Comparison of ENCODE assay signal across 9 cellular contexts in genomic region chr19:43820098-43820860, GRCh38. TPM values are rescaled to one million over a fixed set of nuclear protein-coding genes. Genes with fewer than 3 reads are reported as not detected.
A peak's percentile ranks its signal among the peaks of the same experiment; 100 is the strongest.
DNase-seq lines count a peak whose midpoint lies in the region; ATAC-seq and TF ChIP-seq lines count a peak whose summit lies in the region.
"Had no signal": no experiment of that assay in that cellular context is flagged by ENCODE, and none has a peak within 500 bp of the region (broad histone marks: within the 10 kb centered on the region; RNA-seq: fewer than 3 reads in every experiment).

No MANE protein-coding gene starts in this region.

- H3K4me3 Mint-ChIP-seq in HFFc6, result peak overlapping the region; percentile 85
- H3K4me3 Mint-ChIP-seq in activated naive CD4-positive, alpha-beta T cell treated with anti-CD3 and anti-CD28 coated beads, Interleukin-2, amount 50 U/mL, for 24 hours, result peak overlapping the region; percentile 85
- no peak overlapping the region for H3K4me3 Mint-ChIP-seq in neural progenitor cell

- H3K4me1 ChIP-seq in gastrocnemius medialis (peaks cover 0 to 4% of the 10 kb centered on the region in 2 donors), neural progenitor cell (no peaks in the 10 kb centered on the region)

- H3K4me1 Mint-ChIP-seq in HFFc6 (ENCODE audit: low read depth), result peaks cover 17% of the 10 kb centered on the region
- H3K4me1 Mint-ChIP-seq in activated naive CD4-positive, alpha-beta T cell treated with anti-CD3 and anti-CD28 coated beads, Interleukin-2, amount 50 U/mL, for 24 hours, result peaks cover 11% of the 10 kb centered on the region
- no peaks in the 10 kb centered on the region for H3K4me1 Mint-ChIP-seq in neural progenitor cell

- H3K36me3 Mint-ChIP-seq in HFFc6 (ENCODE audit: low read depth) (peaks cover 13% of the 10 kb centered on the region), neural progenitor cell (no peaks in the 10 kb centered on the region)
- H3K36me3 Mint-ChIP-seq in activated naive CD4-positive, alpha-beta T cell treated with anti-CD3 and anti-CD28 coated beads, Interleukin-2, amount 50 U/mL, for 24 hours, result no peaks in the 10 kb centered on the region

- DNase-seq in HFFc6 (no peak), Right ventricle myocardium superior (peak; percentile 61), gastrocnemius medialis (no peak), HuH-7 (ENCODE audit: low spot score) (no peak), neural progenitor cell (ENCODE audit: low spot score) (no peak)

- intact Hi-C loops in Right ventricle myocardium superior (cut with DNase I) (no loop called here), gastrocnemius medialis (cut with DNase I; ENCODE audit: low total_unique reads) (no loop called here)

- H4K20me1 ChIP-seq in neural progenitor cell (ENCODE audit: low read depth), result no peaks in the 10 kb centered on the region

- H3F3A ChIP-seq in neural progenitor cell (ENCODE audit: low read depth), result no peaks in the 10 kb centered on the region

- no peak overlapping the region for H2AFZ ChIP-seq in neural progenitor cell (replicated peaks)

- H3K27ac ChIP-seq in gastrocnemius medialis (no peak overlapping the region), neural progenitor cell (no peak overlapping the region)
- H3K27ac ChIP-seq: neutrophil had no signal

- peak overlapping the region; percentile 39 to 48 (median 44) for H3K4me3 ChIP-seq in gastrocnemius medialis
- no peak overlapping the region for H3K4me3 ChIP-seq in neural progenitor cell

- H3K27me3 ChIP-seq in gastrocnemius medialis, result peaks cover 10 to 26% (median 11%) of the 10 kb centered on the region in 3 donors
- peaks cover 42% of the 10 kb centered on the region for H3K27me3 ChIP-seq in neural progenitor cell

- in situ Hi-C loops in gastrocnemius medialis (cut with MboI; ENCODE audit: low sequenced_read_pairs in 4 of 4), result loop anchor here in 1 of 4 donors (10.0 kb wide), 1 partner anchor 135 kb away; the partner anchor contains the start of gene ZNF221

- H3K36me3 ChIP-seq in gastrocnemius medialis (no peaks in the 10 kb centered on the region), neural progenitor cell (no peaks in the 10 kb centered on the region)
- H3K36me3 ChIP-seq: neutrophil had no signal

- no peak overlapping the region for H3K4me2 ChIP-seq in neural progenitor cell

- H3K27ac Mint-ChIP-seq in HFFc6, result no peak overlapping the region
- no peak overlapping the region for H3K27ac Mint-ChIP-seq in activated naive CD4-positive, alpha-beta T cell treated with anti-CD3 and anti-CD28 coated beads, Interleukin-2, amount 50 U/mL, for 24 hours
- H3K27ac Mint-ChIP-seq in neural progenitor cell, result no peak overlapping the region

- no peak overlapping the region for H3K9ac ChIP-seq in neural progenitor cell

- H3K9me3 ChIP-seq in gastrocnemius medialis (no peaks in the 10 kb centered on the region), neural progenitor cell (ENCODE audit: low read depth) (no peaks in the 10 kb centered on the region)
- H3K9me3 ChIP-seq: neutrophil had no signal

- TF ChIP-seq CTCF in HFFc6 (IDR thresholded peaks at IDR 0.05) (no peak), gastrocnemius medialis (IDR thresholded peaks at IDR 0.05 in 4 of 5, conservative IDR thresholded peaks at IDR 0.05 in 1 of 5) (no peak), neural progenitor cell (IDR thresholded peaks at IDR 0.05) (no peak)

- TF ChIP-seq POLR2A in gastrocnemius medialis (IDR thresholded peaks at IDR 0.05), result no peak

- H3K79me2 ChIP-seq in neural progenitor cell (ENCODE audit: low read depth), result no peaks in the 10 kb centered on the region

- H3K9me3 Mint-ChIP-seq in HFFc6 (peaks cover 7% of the 10 kb centered on the region), neural progenitor cell (peaks cover 19% of the 10 kb centered on the region)
- H3K9me3 Mint-ChIP-seq in activated naive CD4-positive, alpha-beta T cell treated with anti-CD3 and anti-CD28 coated beads, Interleukin-2, amount 50 U/mL, for 24 hours, result no peaks in the 10 kb centered on the region

- ATAC-seq in Right ventricle myocardium superior (ENCODE audit: poor library complexity), result peak; percentile 93
- ATAC-seq in gastrocnemius medialis, result no peak
- ATAC-seq in HG03521 (IDR thresholded peaks at IDR 0.05; ENCODE audit: unreplicated experiment), result no peak
- ATAC-seq in HG02852 (IDR thresholded peaks at IDR 0.05; ENCODE audit: unreplicated experiment), result no peak

- peaks cover 12% of the 10 kb centered on the region for H3K27me3 Mint-ChIP-seq in HFFc6 (ENCODE audit: insufficient read depth)
- peaks cover 28% of the 10 kb centered on the region for H3K27me3 Mint-ChIP-seq in activated naive CD4-positive, alpha-beta T cell treated with anti-CD3 and anti-CD28 coated beads, Interleukin-2, amount 50 U/mL, for 24 hours
- peaks cover 8% of the 10 kb centered on the region for H3K27me3 Mint-ChIP-seq in neural progenitor cell (ENCODE audit: insufficient read depth, low read depth)

RNA-seq across cellular contexts. Expression of gene ZNF283, which starts 6.8 kb away (rescaled TPM):
- total RNA-seq in HFFc6 (2021; fragmentation: NEBNext Ultra II Directional; extraction: Animal tissue kit (Norgen Biotek cat#: 25700)), result 1 to 10 TPM; 5.7 to 9.0 (median 7.9) TPM
- total RNA-seq in Right ventricle myocardium superior, result 9.0 TPM
- total RNA-seq in gastrocnemius medialis, result 1 to 10 TPM; 1.4 to 7.3 (median 2.1) TPM
- total RNA-seq in neural progenitor cell (ENCODE audit: low replicate concordance), result 13.4 and 19.8 TPM in 2 replicates

RNA-seq across cellular contexts. Expression of gene LYPD5, which starts 18.0 kb away (rescaled TPM):
- total RNA-seq in HFFc6 (2021; fragmentation: NEBNext Ultra II Directional; extraction: Animal tissue kit (Norgen Biotek cat#: 25700)), result under 1 TPM in 5 of 6 experiments, not detected in 1; 0.11 to 0.81 (median 0.34) TPM
- total RNA-seq in Right ventricle myocardium superior, result 0.89 TPM
- 1 to 10 TPM in 1 of 4 donors, under 1 TPM in 1, not detected in 2; 0.35 to 1.4 TPM for total RNA-seq in gastrocnemius medialis
- total RNA-seq in neural progenitor cell (ENCODE audit: low replicate concordance), result 0.12 TPM in 1 of 2 replicates, not detected in the other

RNA-seq across cellular contexts. Expression of gene KCNN4, which starts 39.5 kb away (rescaled TPM):
- 1 to 10 TPM in 2 of 6 experiments, under 1 TPM in 4; 0.53 to 3.1 (median 0.81) TPM for total RNA-seq in HFFc6 (2021; fragmentation: NEBNext Ultra II Directional; extraction: Animal tissue kit (Norgen Biotek cat#: 25700))
- total RNA-seq in Right ventricle myocardium superior (0.19 TPM), gastrocnemius medialis (1 to 10 TPM in 3 of 4 donors, not detected in 1; 1.1 to 4.1 (median 1.7) TPM), neural progenitor cell (ENCODE audit: low replicate concordance) (0.40 TPM in 1 of 2 replicates, not detected in the other)
